ENCODE assay signal across 11 cellular contexts in genomic region chr3:128547368-128547987, GRCh38. TPM values are rescaled to one million over a fixed set of nuclear protein-coding genes. Genes with fewer than 3 reads are reported as not detected.
DNase-seq lines count a peak whose midpoint lies in the region; ATAC-seq, FAIRE-seq and TF ChIP-seq lines count a peak whose summit lies in the region.
"Had no signal": no experiment of that assay in that cellular context is flagged by ENCODE, and none has a peak within 500 bp of the region (broad histone marks: within the 10 kb centered on the region; RNA-seq: fewer than 3 reads in every experiment).

No MANE protein-coding gene starts in this region.

- H3K4me1 ChIP-seq in right atrium auricular region (peaks cover 0 to 26% of the 10 kb centered on the region in 2 donors), hepatocyte (ENCODE audit: insufficient read depth) (peaks cover 9% of the 10 kb centered on the region)

- TF ChIP-seq POLR2A in H54 (IDR thresholded peaks at IDR 0.05; ENCODE audit: low read depth, low read length), result no peak

- intact Hi-C loops in left ventricle myocardium superior (cut with micrococcal nuclease), result no loop called here

- H3K9me3 ChIP-seq in right atrium auricular region, result peaks cover 0 to 9% of the 10 kb centered on the region in 2 donors
- no peaks in the 10 kb centered on the region for H3K9me3 ChIP-seq in hepatocyte (ENCODE audit: low read depth)

- WGBS in hepatocyte (ENCODE audit: low lambda C conversion rate, missing lambda C conversion rate), result 77% methylated on average over 10 of the region's 10 CpGs

- no peak overlapping the region for H3K27ac ChIP-seq in right atrium auricular region
- no peak overlapping the region for H3K27ac ChIP-seq in hepatocyte

- no peak overlapping the region for H3K4me2 ChIP-seq in hepatocyte

- FAIRE-seq in H54 (lab: Jason Lieb, UNC), result no peak

- no peaks in the 10 kb centered on the region for H3K79me2 ChIP-seq in hepatocyte

- H3K9me2 ChIP-seq in hepatocyte (replicated peaks; ENCODE audit: insufficient read depth), result no peaks in the 10 kb centered on the region

- DNase-seq in right atrium auricular region (ENCODE audit: low spot score) (peak; percentile 49), left ventricle myocardium superior (no peak), UCSD-AML1 (lab: John Stamatoyannopoulos, UW; ENCODE audit: unreplicated experiment) (peak; percentile 54), hepatocyte (ENCODE audit: low spot score) (peak; percentile 39), NCI-H1092 treated with DMSO at 0.1 percent for 48 hours (lab: John Stamatoyannopoulos, UW) (no peak), NCI-H526 (lab: John Stamatoyannopoulos, UW) (no peak), H54 (ENCODE audit: insufficient read length, low spot score) (no peak)
- DNase-seq in activated naive CD4-positive, alpha-beta T cell (lab: John Stamatoyannopoulos, UW), result no peak
- DNase-seq: AML-193, left ventricle myocardium inferior, NCI-H345 had no signal

- no peak for TF ChIP-seq CTCF in right atrium auricular region (IDR thresholded peaks at IDR 0.05)
- TF ChIP-seq CTCF in hepatocyte (IDR thresholded peaks at IDR 0.05; ENCODE audit: poor library complexity), result no peak

- ATAC-seq in left ventricle myocardium superior, result no peak

- H4K20me1 ChIP-seq in hepatocyte (ENCODE audit: insufficient read depth, poor library complexity, severe bottlenecking), result no peaks in the 10 kb centered on the region

- no peak overlapping the region for H2AFZ ChIP-seq in hepatocyte

- H3K27me3 ChIP-seq in right atrium auricular region (no peaks in the 10 kb centered on the region), hepatocyte (no peaks in the 10 kb centered on the region)

- H3K4me3 ChIP-seq in right atrium auricular region, result no peak overlapping the region
- no peak overlapping the region for H3K4me3 ChIP-seq in hepatocyte
- H3K4me3 ChIP-seq: left ventricle myocardium inferior had no signal

- H3K36me3 ChIP-seq in right atrium auricular region (no peaks in the 10 kb centered on the region), hepatocyte (replicated peaks; ENCODE audit: insufficient read depth, low read depth) (no peaks in the 10 kb centered on the region)
- H3K36me3 ChIP-seq: left ventricle myocardium inferior had no signal

RNA-seq across cellular contexts. Expression of gene GATA2, which starts 54.5 kb away (rescaled TPM):
- total RNA-seq in right atrium auricular region, result 10 to 100 TPM; 17.7 to 26.1 TPM
- total RNA-seq in left ventricle myocardium superior, result 8.0 TPM
- 0.88 and 2.6 TPM in 2 replicates for total RNA-seq in hepatocyte
- 2.4 and 3.5 TPM in 2 replicates for polyA plus RNA-seq in hepatocyte

Comparison
In these comparisons a context has a peak if more than half of its experiments do, and no peak if none do; other contexts are left out.
1. DNase-seq: peak in right atrium auricular region (single experiment), UCSD-AML1 (single experiment) and hepatocyte (single experiment); none in left ventricle myocardium superior (single experiment), activated naive CD4-positive, alpha-beta T cell (0 of 4), NCI-H1092 treated with DMSO at 0.1 percent for 48 hours (single experiment), NCI-H526 (0 of 2) and H54 (single experiment).